Comparison of ENCODE assay signal across 19 cellular contexts in genomic region chr4:133596459-133596858, GRCh38.
"Had no signal": no experiment of that assay in that cellular context is flagged by ENCODE, and none has a peak within 500 bp of the region (broad histone marks: within the 10 kb centered on the region; RNA-seq: fewer than 3 reads in every experiment).

No MANE protein-coding gene starts in this region.

- H3K9me3 ChIP-seq: prostate gland, right atrium auricular region, tibial nerve, uterus had no signal

- H3K4me3 ChIP-seq: prostate gland, right atrium auricular region, tibial nerve, uterus had no signal

- H3K27me3 ChIP-seq: right atrium auricular region, tibial nerve, uterus had no signal

- DNase-seq: activated CD4-positive, alpha-beta memory T cell treated with anti-CD3 and anti-CD28 coated beads for 36 hours; activated CD4-positive, alpha-beta T cell treated with anti-CD3 and anti-CD28 coated beads for 4 hours; activated CD8-positive, alpha-beta memory T cell treated with anti-CD3 and anti-CD28 coated beads, Interleukin-2, amount 10 ng/mL, durations not matched to agents 7 days and 5 days; activated naive CD8-positive, alpha-beta T cell treated with anti-CD3 and anti-CD28 coated beads for 36 hours; amniotic stem cell; caudate nucleus; foreskin melanocyte; glutamatergic neuron; hippocampal formation; kidney; stimulated activated CD4-positive, alpha-beta T cell treated with anti-CD3 and anti-CD28 coated beads, Interleukin-2, amount 100 ng/mL, for 24 hours; stimulated activated naive CD4-positive, alpha-beta T cell treated with Interleukin-2 at 50 U/mL for 16 hours; T-helper 1 cell; T-helper 9 cell; uterus had no signal

- ATAC-seq: activated CD8-positive, alpha-beta memory T cell treated with anti-CD3 and anti-CD28 coated beads, Interleukin-2, amount 10 ng/mL, durations not matched to agents 7 days and 5 days; left lobe of liver had no signal

- H3K36me3 ChIP-seq: prostate gland, right atrium auricular region, tibial nerve, uterus had no signal

- H3K4me1 ChIP-seq: prostate gland, right atrium auricular region, tibial nerve, uterus had no signal

- H3K27ac ChIP-seq: prostate gland, right atrium auricular region, tibial nerve, uterus had no signal
